In genomic region chr19:9054768-9055167, GRCh38 we compare ENCODE assay signal across 16 cellular contexts. TPM values are rescaled to one million over a fixed set of nuclear protein-coding genes. Genes with fewer than 3 reads are reported as not detected.
DNase-seq lines count a peak whose midpoint lies in the region; ATAC-seq, FAIRE-seq and TF ChIP-seq lines count a peak whose summit lies in the region.
"Had no signal": no experiment of that assay in that cellular context is flagged by ENCODE, and none has a peak within 500 bp of the region (broad histone marks: within the 10 kb centered on the region; RNA-seq: fewer than 3 reads in every experiment).

No MANE protein-coding gene starts in this region.

- peaks cover 14 to 45% (median 26%) of the 10 kb centered on the region in 10 experiments for H3K4me1 ChIP-seq in BLaER1 treated with 17β-estradiol and CSF1 and Interleukin-3, amounts not matched to agents 10 nM and 100 nM
- H3K4me1 ChIP-seq in mesendoderm (ENCODE audit: control insufficient read depth, low read depth, low read length) = no peaks in the 10 kb centered on the region

- no peak overlapping the region for H2BK15ac ChIP-seq in mesendoderm (replicated peaks; ENCODE audit: low read depth)

- no peak overlapping the region for H2AK5ac ChIP-seq in mesendoderm (ENCODE audit: low read length)

- no peak for FAIRE-seq in bronchial epithelial cell (lab: Jason Lieb, UNC)

- peak overlapping the region; percentile 73 for H3K56ac ChIP-seq in mesendoderm (ENCODE audit: low read length)

- WGBS in mesendoderm (ENCODE audit: extremely low coverage, insufficient coverage, low lambda C conversion rate) = no CpG with 5 or more reads among the region's 8 CpGs

- TF ChIP-seq CTCF in bronchial epithelial cell (IDR thresholded peaks at IDR 0.05; ENCODE audit: insufficient read depth, low read length, severe bottlenecking) = no peak

- H3K27ac ChIP-seq in BLaER1 treated with 17β-estradiol and CSF1 and Interleukin-3, amounts not matched to agents 10 nM and 100 nM = peak overlapping the region in 9 of 11 experiments; percentile 61 to 79 (median 72); a peak in 18 of 22 replicates
- peak overlapping the region; percentile 57 for H3K27ac ChIP-seq in mesendoderm (ENCODE audit: low read depth, low read length)

- no peak overlapping the region for H2BK5ac ChIP-seq in mesendoderm (ENCODE audit: low read length)

- H3K4ac ChIP-seq in mesendoderm (ENCODE audit: low read depth, low read length) = peak overlapping the region; percentile 0

- peak overlapping the region in 10 of 11 experiments; percentile 7 to 69 (median 59); a peak in 19 of 22 replicates for H3K4me2 ChIP-seq in BLaER1 treated with 17β-estradiol and CSF1 and Interleukin-3, amounts not matched to agents 10 nM and 100 nM
- no peak overlapping the region for H3K4me2 ChIP-seq in mesendoderm (ENCODE audit: low read length)

- no peaks in the 10 kb centered on the region for H4K20me1 ChIP-seq in BLaER1 treated with 17β-estradiol and CSF1 and Interleukin-3, amounts not matched to agents 10 nM and 100 nM

- no peak overlapping the region for H2BK120ac ChIP-seq in mesendoderm (ENCODE audit: low read depth, low read length)

- H3K27me3 ChIP-seq in BLaER1 treated with 17β-estradiol and CSF1 and Interleukin-3, amounts not matched to agents 10 nM and 100 nM = no peaks in the 10 kb centered on the region
- no peaks in the 10 kb centered on the region for H3K27me3 ChIP-seq in bronchial epithelial cell (ENCODE audit: control insufficient read depth, insufficient read depth, low read length)
- no peaks in the 10 kb centered on the region for H3K27me3 ChIP-seq in mesendoderm (ENCODE audit: insufficient read depth, low read length, poor library complexity)

- H3K23ac ChIP-seq in mesendoderm (ENCODE audit: low read length) = no peak overlapping the region

- no peak overlapping the region for H4K5ac ChIP-seq in mesendoderm (ENCODE audit: low read length)

- DNase-seq in LoVo (ENCODE audit: low spot score) (peak; percentile 32), bronchial epithelial cell (ENCODE audit: low read depth) (peak; percentile 61), mesendoderm (peak; percentile 88), A172 (ENCODE audit: low spot score) (no peak), DMS153 (lab: John Stamatoyannopoulos, UW) (no peak), GOT3 (lab: John Stamatoyannopoulos, UW) (no peak)
- DNase-seq: activated CD8-positive, alpha-beta memory T cell treated with anti-CD3 and anti-CD28 coated beads for 24 hours; activated effector memory CD4-positive, alpha-beta T cell treated with Interleukin-2 at 50 U/mL for 16 hours; amniotic stem cell; CD8-positive, alpha-beta memory T cell; left cardiac atrium; NCI-H1048 had no signal

- H3K18ac ChIP-seq in mesendoderm (ENCODE audit: low read length) = no peak overlapping the region

- ATAC-seq in HG02970 (IDR thresholded peaks at IDR 0.05; ENCODE audit: low FRiP score, unreplicated experiment) = no peak

- H3K9ac ChIP-seq in BLaER1 treated with 17β-estradiol and CSF1 and Interleukin-3, amounts not matched to agents 10 nM and 100 nM = peak overlapping the region in 9 of 11 experiments; percentile 38 to 67 (median 54); a peak in 13 of 22 replicates
- no peak overlapping the region for H3K9ac ChIP-seq in mesendoderm (ENCODE audit: low read length)

- H3K79me1 ChIP-seq in mesendoderm (ENCODE audit: low read length) = no peaks in the 10 kb centered on the region

- H3K9me3 ChIP-seq in BLaER1 treated with 17β-estradiol and CSF1 and Interleukin-3, amounts not matched to agents 10 nM and 100 nM (replicated peaks in 1 of 11) = peaks cover 0 to 8% (median 0%) of the 10 kb centered on the region in 11 experiments; a peak in 1 of 22 replicates

- H3K36me3 ChIP-seq in BLaER1 treated with 17β-estradiol and CSF1 and Interleukin-3, amounts not matched to agents 10 nM and 100 nM = no peaks in the 10 kb centered on the region
- H3K36me3 ChIP-seq in bronchial epithelial cell (ENCODE audit: control insufficient read depth, insufficient read depth, low read length) (no peaks in the 10 kb centered on the region), mesendoderm (ENCODE audit: control insufficient read depth, insufficient read depth, low read length) (no peaks in the 10 kb centered on the region)

- H3K4me3 ChIP-seq in BLaER1 treated with 17β-estradiol and CSF1 and Interleukin-3, amounts not matched to agents 10 nM and 100 nM = no peak overlapping the region
- no peak overlapping the region for H3K4me3 ChIP-seq in bronchial epithelial cell (ENCODE audit: low read depth, low read length)
- no peak overlapping the region for H3K4me3 ChIP-seq in mesendoderm (ENCODE audit: low read length)

- H4K8ac ChIP-seq in mesendoderm (ENCODE audit: low read depth, low read length) = no peak overlapping the region

- no peaks in the 10 kb centered on the region for H3K79me2 ChIP-seq in mesendoderm (ENCODE audit: control insufficient read depth, insufficient read depth, low read length)

RNA-seq across cellular contexts. Expression of gene OR1M1, which starts 32.1 kb away (rescaled TPM):
- total RNA-seq in bronchial epithelial cell = not detected in 2 replicates
- polyA plus RNA-seq in mesendoderm (2013, experiment 1 of 2) = not detected
- polyA plus RNA-seq in mesendoderm (2013, experiment 2 of 2) = not detected
- total RNA-seq in A172 (2014; rRNA removed; shearing (Covaris generic)) = not detected in 2 replicates
- total RNA-seq: CD8-positive, alpha-beta memory T cell; left cardiac atrium; pulmonary artery endothelial cell; SK-MEL-5 had no signal
- polyA plus RNA-seq: CD8-positive, alpha-beta memory T cell had no signal

RNA-seq across cellular contexts. Expression of gene MUC16, which starts 44.6 kb away (rescaled TPM):
- total RNA-seq in bronchial epithelial cell = 0.26 TPM in 2 replicates
- 0.01 TPM for polyA plus RNA-seq in mesendoderm (2013, experiment 1 of 2)
- polyA plus RNA-seq in mesendoderm (2013, experiment 2 of 2) = 0.03 TPM
- total RNA-seq in A172 (2014; rRNA removed; shearing (Covaris generic)) = 0.02 TPM in 1 of 2 replicates, not detected in the other
- total RNA-seq: SK-MEL-5 had no signal

RNA-seq across cellular contexts. Expression of gene OR7G2, which starts 52.5 kb away (rescaled TPM):
- total RNA-seq in bronchial epithelial cell = not detected in 2 replicates
- polyA plus RNA-seq in mesendoderm (2013, experiment 1 of 2) = not detected
- polyA plus RNA-seq in mesendoderm (2013, experiment 2 of 2) = not detected
- total RNA-seq in A172 (2014; rRNA removed; shearing (Covaris generic)) = not detected in 2 replicates
- total RNA-seq: CD8-positive, alpha-beta memory T cell; left cardiac atrium; pulmonary artery endothelial cell; SK-MEL-5 had no signal
- polyA plus RNA-seq: CD8-positive, alpha-beta memory T cell had no signal

Comparison
In these comparisons a context has a peak if more than half of its experiments do, and no peak if none do; other contexts are left out.
1. DNase-seq: peak in LoVo (single experiment), bronchial epithelial cell (single experiment) and mesendoderm (single experiment); none in A172 (single experiment), DMS153 (single experiment) and GOT3 (single experiment).